1 cellular context compared by ENCODE assay signal in the genomic region with DNA sequence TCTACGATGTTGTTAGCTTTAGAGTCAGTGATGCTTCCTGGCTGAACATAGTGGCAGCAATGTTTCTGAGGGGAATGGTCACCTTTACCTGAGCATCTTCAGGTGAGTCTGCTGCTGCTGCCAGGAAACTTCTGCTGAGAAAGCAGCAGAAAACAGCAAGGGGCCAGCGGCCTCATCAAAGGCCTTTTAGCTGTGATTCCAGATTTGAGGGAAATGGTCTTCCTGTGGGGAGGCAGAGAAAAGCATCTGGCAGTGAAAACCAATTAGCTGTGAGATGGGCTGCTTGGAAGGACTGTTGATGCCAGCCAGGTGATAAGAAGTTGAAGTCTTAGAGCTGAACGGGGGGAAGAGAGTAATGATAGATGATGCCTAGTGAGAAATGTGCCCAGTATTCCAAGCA.
TF ChIP-seq lines count a peak whose summit lies in the region.

No MANE protein-coding gene starts in this region.

TF ChIP-seq in GM23338, 12 proteins besides CTCF, POLR2A, EP300 and RAD21:
- TF ChIP-seq ZNF331 (CRISPR knock-in tag; IDR thresholded peaks at IDR 0.05; ENCODE audit: low read depth), result no peak
- TF ChIP-seq ZNF114 (CRISPR knock-in tag; IDR thresholded peaks at IDR 0.05), result no peak
- TF ChIP-seq EZH2 (IDR thresholded peaks at IDR 0.05; ENCODE audit: low read depth, unreplicated experiment), result no peak
